In the genomic region with DNA sequence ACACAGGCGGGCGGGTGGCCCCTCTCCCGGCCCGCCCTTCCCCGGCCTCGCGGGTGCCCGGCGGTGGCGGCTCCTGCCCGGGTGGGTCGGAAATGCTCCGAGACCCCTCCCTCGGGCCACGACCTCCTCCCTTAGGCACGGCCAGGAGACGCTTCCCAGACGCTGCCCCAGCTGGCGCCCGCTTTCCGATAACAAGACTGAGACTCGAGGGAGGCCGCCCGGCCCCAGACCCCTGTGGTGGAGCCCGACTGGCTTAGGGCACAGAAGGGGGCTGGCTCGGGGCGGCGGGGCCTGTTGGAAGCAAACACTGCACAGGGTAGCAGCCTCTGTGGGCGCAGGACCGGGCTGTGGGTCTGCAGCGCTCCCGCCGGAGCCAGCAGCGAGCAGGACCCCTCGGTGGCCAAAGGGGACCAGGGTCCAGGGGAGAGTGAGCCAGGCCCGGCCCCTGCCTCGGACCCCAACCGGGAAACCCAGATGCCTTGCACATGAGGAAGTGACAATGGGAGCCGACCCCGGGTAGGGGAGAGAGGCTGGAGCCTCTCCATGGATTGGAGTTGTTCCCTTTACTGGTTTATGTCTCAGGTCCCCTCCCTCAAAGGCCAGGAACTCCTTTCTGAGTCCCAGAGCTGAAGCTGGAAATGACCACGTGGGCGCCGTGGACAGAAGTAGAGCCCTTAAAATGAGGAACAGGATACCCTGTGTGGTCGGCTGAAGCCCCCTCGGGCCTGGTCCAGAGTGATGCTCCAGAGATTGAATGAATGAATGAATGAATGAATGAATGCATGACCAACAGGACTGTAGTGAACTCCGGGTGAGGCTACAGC, we compare ENCODE assay signal across 8 cellular contexts. TPM values are rescaled to one million over a fixed set of nuclear protein-coding genes. Genes with fewer than 3 reads are reported as not detected.
DNase-seq lines count a peak whose midpoint lies in the region; ATAC-seq and TF ChIP-seq lines count a peak whose summit lies in the region.

No MANE protein-coding gene starts in this region.

- H3K9me2 ChIP-seq in GM23338 (ENCODE audit: insufficient read depth) = no peaks in the 10 kb centered on the region

- 0 out of 2 replicates have a peak, but pooled peaks cover 11% of the 10 kb centered on the region for H3F3A ChIP-seq in GM23338 (replicated peaks; ENCODE audit: low read depth)

- H3K4me3 ChIP-seq in GM23338 = peak overlapping the region; percentile 80
- H3K4me3 ChIP-seq in mucosa of descending colon = peak overlapping the region; percentile 32

- H3K27ac ChIP-seq in GM23338 (ENCODE audit: low read depth) = no peak overlapping the region

- peak; percentile 31 for DNase-seq in ELR (ENCODE audit: low read depth)
- DNase-seq in GM23338 (ENCODE audit: low spot score) = peak; percentile 66
- DNase-seq in NCI-H82 treated with DMSO at 0.1 percent for 48 hours (lab: John Stamatoyannopoulos, UW; ENCODE audit: unreplicated experiment) = peak; percentile 6
- peak; percentile 75 for DNase-seq in ecto neural progenitor cell (ENCODE audit: low spot score)
- DNase-seq in mucosa of descending colon = peak in 2 of 3 donors; percentile 31 to 67
- DNase-seq in DMS79 (lab: John Stamatoyannopoulos, UW) = no peak
- no peak for DNase-seq in NCI-H345 treated with DMSO at 0.1 percent for 48 hours (lab: John Stamatoyannopoulos, UW; ENCODE audit: unreplicated experiment)
- DNase-seq in epidermal melanocyte (ENCODE audit: insufficient read length, low spot score) = no peak

- no peaks in the 10 kb centered on the region for H3K79me2 ChIP-seq in GM23338 (replicated peaks; ENCODE audit: insufficient read depth)

- H3K9me3 ChIP-seq in mucosa of descending colon = no peaks in the 10 kb centered on the region

- intact Hi-C loops in mucosa of descending colon (cut with DNase I, micrococcal nuclease) = no loop called here

- H3K36me3 ChIP-seq in GM23338 (ENCODE audit: insufficient read depth) = no peaks in the 10 kb centered on the region
- no peaks in the 10 kb centered on the region for H3K36me3 ChIP-seq in mucosa of descending colon (ENCODE audit: low read depth)

- peaks cover 22% of the 10 kb centered on the region for H3K27me3 Mint-ChIP-seq in GM23338 (ENCODE audit: insufficient read depth, low read depth, poor library complexity)

- ATAC-seq in GM23338 (peak; percentile 33), mucosa of descending colon (no peak)

- H3K4me3 Mint-ChIP-seq in GM23338 = peak overlapping the region; percentile 69

- H3K4me1 ChIP-seq in GM23338 (ENCODE audit: insufficient read depth) (peaks cover 24% of the 10 kb centered on the region), mucosa of descending colon (ENCODE audit: low read depth) (peaks cover 12% of the 10 kb centered on the region)

- no peaks in the 10 kb centered on the region for H4K20me1 ChIP-seq in GM23338 (replicated peaks; ENCODE audit: insufficient read depth)

- H3K27ac Mint-ChIP-seq in GM23338 = no peak overlapping the region

- H3K27me3 ChIP-seq in GM23338 (ENCODE audit: insufficient read depth) = peaks cover 18% of the 10 kb centered on the region

- no peaks in the 10 kb centered on the region; the same call in 2 of the 3 replicates for H3K36me3 Mint-ChIP-seq in GM23338 (ENCODE audit: low read depth)

- TF ChIP-seq CTCF in GM23338 (conservative IDR thresholded peaks at IDR 0.05; ENCODE audit: low read depth in 2 of 2) (no peak), mucosa of descending colon (IDR thresholded peaks at IDR 0.05) (no peak)

- peak overlapping the region; percentile 96 for H2AFZ ChIP-seq in GM23338

- H3K4me1 Mint-ChIP-seq in GM23338 = peaks cover 26% of the 10 kb centered on the region

- H3K4me2 ChIP-seq in GM23338 = peak overlapping the region; percentile 89

- no peaks in the 10 kb centered on the region for H3K9me3 Mint-ChIP-seq in GM23338

TF ChIP-seq in GM23338, 12 proteins besides CTCF, POLR2A, EP300 and RAD21:
- TF ChIP-seq JUNB (IDR thresholded peaks at IDR 0.05; ENCODE audit: unreplicated experiment) (no peak), ZNF331 (CRISPR knock-in tag; IDR thresholded peaks at IDR 0.05; ENCODE audit: low read depth) (no peak)
- TF ChIP-seq, protein P1, sequence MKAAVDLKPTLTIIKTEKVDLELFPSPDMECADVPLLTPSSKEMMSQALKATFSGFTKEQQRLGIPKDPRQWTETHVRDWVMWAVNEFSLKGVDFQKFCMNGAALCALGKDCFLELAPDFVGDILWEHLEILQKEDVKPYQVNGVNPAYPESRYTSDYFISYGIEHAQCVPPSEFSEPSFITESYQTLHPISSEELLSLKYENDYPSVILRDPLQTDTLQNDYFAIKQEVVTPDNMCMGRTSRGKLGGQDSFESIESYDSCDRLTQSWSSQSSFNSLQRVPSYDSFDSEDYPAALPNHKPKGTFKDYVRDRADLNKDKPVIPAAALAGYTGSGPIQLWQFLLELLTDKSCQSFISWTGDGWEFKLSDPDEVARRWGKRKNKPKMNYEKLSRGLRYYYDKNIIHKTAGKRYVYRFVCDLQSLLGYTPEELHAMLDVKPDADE (IDR thresholded peaks at IDR 0.05) = no peak
- TF ChIP-seq, protein P2, sequence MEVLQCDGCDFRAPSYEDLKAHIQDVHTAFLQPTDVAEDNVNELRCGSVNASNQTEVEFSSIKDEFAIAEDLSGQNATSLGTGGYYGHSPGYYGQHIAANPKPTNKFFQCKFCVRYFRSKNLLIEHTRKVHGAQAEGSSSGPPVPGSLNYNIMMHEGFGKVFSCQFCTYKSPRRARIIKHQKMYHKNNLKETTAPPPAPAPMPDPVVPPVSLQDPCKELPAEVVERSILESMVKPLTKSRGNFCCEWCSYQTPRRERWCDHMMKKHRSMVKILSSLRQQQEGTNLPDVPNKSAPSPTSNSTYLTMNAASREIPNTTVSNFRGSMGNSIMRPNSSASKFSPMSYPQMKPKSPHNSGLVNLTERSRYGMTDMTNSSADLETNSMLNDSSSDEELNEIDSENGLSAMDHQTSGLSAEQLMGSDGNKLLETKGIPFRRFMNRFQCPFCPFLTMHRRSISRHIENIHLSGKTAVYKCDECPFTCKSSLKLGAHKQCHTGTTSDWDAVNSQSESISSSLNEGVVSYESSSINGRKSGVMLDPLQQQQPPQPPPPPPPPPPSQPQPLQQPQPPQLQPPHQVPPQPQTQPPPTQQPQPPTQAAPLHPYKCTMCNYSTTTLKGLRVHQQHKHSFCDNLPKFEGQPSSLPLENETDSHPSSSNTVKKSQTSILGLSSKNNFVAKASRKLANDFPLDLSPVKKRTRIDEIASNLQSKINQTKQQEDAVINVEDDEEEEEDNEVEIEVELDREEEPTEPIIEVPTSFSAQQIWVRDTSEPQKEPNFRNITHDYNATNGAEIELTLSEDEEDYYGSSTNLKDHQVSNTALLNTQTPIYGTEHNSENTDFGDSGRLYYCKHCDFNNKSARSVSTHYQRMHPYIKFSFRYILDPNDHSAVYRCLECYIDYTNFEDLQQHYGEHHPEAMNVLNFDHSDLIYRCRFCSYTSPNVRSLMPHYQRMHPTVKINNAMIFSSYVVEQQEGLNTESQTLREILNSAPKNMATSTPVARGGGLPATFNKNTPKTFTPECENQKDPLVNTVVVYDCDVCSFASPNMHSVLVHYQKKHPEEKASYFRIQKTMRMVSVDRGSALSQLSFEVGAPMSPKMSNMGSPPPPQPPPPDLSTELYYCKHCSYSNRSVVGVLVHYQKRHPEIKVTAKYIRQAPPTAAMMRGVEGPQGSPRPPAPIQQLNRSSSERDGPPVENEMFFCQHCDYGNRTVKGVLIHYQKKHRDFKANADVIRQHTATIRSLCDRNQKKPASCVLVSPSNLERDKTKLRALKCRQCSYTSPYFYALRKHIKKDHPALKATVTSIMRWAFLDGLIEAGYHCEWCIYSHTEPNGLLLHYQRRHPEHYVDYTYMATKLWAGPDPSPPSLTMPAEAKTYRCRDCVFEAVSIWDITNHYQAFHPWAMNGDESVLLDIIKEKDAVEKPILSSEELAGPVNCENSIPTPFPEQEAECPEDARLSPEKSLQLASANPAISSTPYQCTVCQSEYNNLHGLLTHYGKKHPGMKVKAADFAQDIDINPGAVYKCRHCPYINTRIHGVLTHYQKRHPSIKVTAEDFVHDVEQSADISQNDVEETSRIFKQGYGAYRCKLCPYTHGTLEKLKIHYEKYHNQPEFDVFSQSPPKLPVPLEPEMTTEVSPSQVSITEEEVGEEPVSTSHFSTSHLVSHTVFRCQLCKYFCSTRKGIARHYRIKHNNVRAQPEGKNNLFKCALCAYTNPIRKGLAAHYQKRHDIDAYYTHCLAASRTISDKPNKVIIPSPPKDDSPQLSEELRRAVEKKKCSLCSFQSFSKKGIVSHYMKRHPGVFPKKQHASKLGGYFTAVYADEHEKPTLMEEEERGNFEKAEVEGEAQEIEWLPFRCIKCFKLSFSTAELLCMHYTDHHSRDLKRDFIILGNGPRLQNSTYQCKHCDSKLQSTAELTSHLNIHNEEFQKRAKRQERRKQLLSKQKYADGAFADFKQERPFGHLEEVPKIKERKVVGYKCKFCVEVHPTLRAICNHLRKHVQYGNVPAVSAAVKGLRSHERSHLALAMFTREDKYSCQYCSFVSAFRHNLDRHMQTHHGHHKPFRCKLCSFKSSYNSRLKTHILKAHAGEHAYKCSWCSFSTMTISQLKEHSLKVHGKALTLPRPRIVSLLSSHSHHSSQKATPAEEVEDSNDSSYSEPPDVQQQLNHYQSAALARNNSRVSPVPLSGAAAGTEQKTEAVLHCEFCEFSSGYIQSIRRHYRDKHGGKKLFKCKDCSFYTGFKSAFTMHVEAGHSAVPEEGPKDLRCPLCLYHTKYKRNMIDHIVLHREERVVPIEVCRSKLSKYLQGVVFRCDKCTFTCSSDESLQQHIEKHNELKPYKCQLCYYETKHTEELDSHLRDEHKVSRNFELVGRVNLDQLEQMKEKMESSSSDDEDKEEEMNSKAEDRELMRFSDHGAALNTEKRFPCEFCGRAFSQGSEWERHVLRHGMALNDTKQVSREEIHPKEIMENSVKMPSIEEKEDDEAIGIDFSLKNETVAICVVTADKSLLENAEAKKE (CRISPR knock-in tag; IDR thresholded peaks at IDR 0.05) = no peak
TF ChIP-seq in GM23338: peak in this region for 0.

RNA-seq across cellular contexts. Expression of a gene that starts 19.8 kb away (rescaled TPM):
- total RNA-seq in GM23338 (2014; rRNA removed; shearing (Covaris generic)) = 10.5 and 10.8 TPM in 2 replicates
- polyA plus RNA-seq in GM23338 (2016; fragmentation: Nextera tagmentation; extraction: Ambion mirVana) = 2.4 and 2.5 TPM in 2 replicates
- 10 to 100 TPM; 12.4 to 25.0 (median 22.7) TPM for total RNA-seq in mucosa of descending colon

Comparison
In these comparisons a context has a peak if more than half of its experiments do, and no peak if none do; other contexts are left out.
1. DNase-seq: peak in ELR (single experiment), GM23338 (single experiment), NCI-H82 treated with DMSO at 0.1 percent for 48 hours (single experiment), ecto neural progenitor cell (single experiment) and mucosa of descending colon (2 of 3); none in DMS79 (single experiment), NCI-H345 treated with DMSO at 0.1 percent for 48 hours (single experiment) and epidermal melanocyte (single experiment).